24 cellular contexts compared by ENCODE assay signal in the genomic region with DNA sequence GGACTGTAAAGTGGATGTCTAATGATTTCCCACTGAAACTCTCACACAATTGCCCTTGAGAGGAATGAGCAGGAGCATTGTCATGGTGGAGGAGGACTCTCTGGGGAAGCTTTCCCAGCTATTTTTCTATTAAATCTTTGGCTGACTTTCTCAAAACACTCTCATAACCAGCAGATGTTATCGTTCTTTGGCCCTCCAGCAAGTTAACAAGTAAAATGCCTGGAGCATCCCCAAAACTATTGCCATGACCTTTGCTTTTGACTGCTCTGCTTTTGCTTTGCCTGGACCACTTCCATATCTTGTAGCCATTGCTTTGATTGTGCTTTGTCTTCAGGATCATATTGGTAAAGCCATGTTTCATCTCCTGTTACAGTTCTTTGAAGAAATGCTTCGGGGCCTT.
DNase-seq lines count a peak whose midpoint lies in the region; ATAC-seq, FAIRE-seq and TF ChIP-seq lines count a peak whose summit lies in the region.
"Had no signal": no experiment of that assay in that cellular context is flagged by ENCODE, and none has a peak within 500 bp of the region (broad histone marks: within the 10 kb centered on the region; RNA-seq: fewer than 3 reads in every experiment).

No MANE protein-coding gene starts in this region.

- no peak overlapping the region for H3K4me2 ChIP-seq in astrocyte (ENCODE audit: low read length)
- no peak overlapping the region for H3K4me2 ChIP-seq in mammary epithelial cell (ENCODE audit: insufficient read depth, low read depth, low read length)
- H3K4me2 ChIP-seq: neural progenitor cell had no signal

- FAIRE-seq in astrocyte (lab: Jason Lieb, UNC) = peak; percentile 62
- FAIRE-seq: GM18507 had no signal

- no TSS peak for BruUV-seq in mammary epithelial cell (replicated peaks; lab: Mats Ljungman, UMichigan)

- H3K27ac Mint-ChIP-seq in astrocyte (ENCODE audit: unreplicated experiment) = no peak overlapping the region
- H3K27ac Mint-ChIP-seq in activated naive CD4-positive, alpha-beta T cell treated with anti-CD3 and anti-CD28 coated beads, Interleukin-2, amount 50 U/mL, for 72 hours = no peak overlapping the region
- H3K27ac Mint-ChIP-seq: activated naive CD8-positive, alpha-beta T cell treated with anti-CD3 and anti-CD28 coated beads for 36 hours; IgD-negative memory B cell; neural progenitor cell had no signal

- H3K36me3 ChIP-seq in right atrium auricular region (no peaks in the 10 kb centered on the region), astrocyte (ENCODE audit: insufficient read depth, low read length) (no peaks in the 10 kb centered on the region), heart right ventricle (no peaks in the 10 kb centered on the region), mammary epithelial cell (ENCODE audit: insufficient read depth, low read length) (no peaks in the 10 kb centered on the region)
- H3K36me3 ChIP-seq: BE2C, brain microvascular endothelial cell, neural progenitor cell, upper lobe of left lung had no signal

- ATAC-seq in Right ventricle myocardium inferior = peak; percentile 64
- peak in 5 of 8 donors; percentile 18 to 49 (median 20) for ATAC-seq in heart right ventricle
- ATAC-seq in activated naive CD4-positive, alpha-beta T cell treated with anti-CD3 and anti-CD28 coated beads, Interleukin-2, amount 50 U/mL, for 72 hours = no peak
- ATAC-seq in HG03095 (IDR thresholded peaks at IDR 0.05; ENCODE audit: unreplicated experiment) = no peak

- DNase-seq in Right ventricle myocardium inferior (ENCODE audit: missing footprints) (no peak), right atrium auricular region (ENCODE audit: low spot score) (no peak), astrocyte (ENCODE audit: low read depth) (peak; percentile 67), heart right ventricle (no peak), globus pallidus (ENCODE audit: low spot score) (no peak), mammary epithelial cell (no peak)
- no peak for DNase-seq in activated naive CD4-positive, alpha-beta T cell treated with anti-CD3 and anti-CD28 coated beads, Interleukin-2, amount 50 U/mL, for 72 hours (ENCODE audit: low spot score in 2 of 2)
- DNase-seq: activated CD4-positive, alpha-beta T cell treated with anti-CD3 and anti-CD28 coated beads for 48 hours; activated naive CD8-positive, alpha-beta T cell treated with anti-CD3 and anti-CD28 coated beads for 36 hours; BE2C; brain microvascular endothelial cell; COR-L47; NCI-H146; NCI-H748 treated with DMSO at 0.1 percent for 48 hours; psoas muscle; SHP77; T-helper 1 cell; upper lobe of left lung had no signal

- H3K4me1 Mint-ChIP-seq in astrocyte (ENCODE audit: low read depth, unreplicated experiment) = no peaks in the 10 kb centered on the region
- H3K4me1 Mint-ChIP-seq: activated naive CD8-positive, alpha-beta T cell treated with anti-CD3 and anti-CD28 coated beads for 36 hours; IgD-negative memory B cell; neural progenitor cell had no signal

- in situ Hi-C loops in mammary epithelial cell (cut with MboI; ENCODE audit: low sequenced_read_pairs in 2 of 2) = no loop called here

- H3K27me3 Mint-ChIP-seq in astrocyte (ENCODE audit: low read depth, unreplicated experiment) = no peaks in the 10 kb centered on the region

- H3K9ac ChIP-seq in astrocyte (ENCODE audit: low read length) (no peak overlapping the region), mammary epithelial cell (ENCODE audit: insufficient read depth, low read length) (no peak overlapping the region)
- H3K9ac ChIP-seq: neural progenitor cell had no signal

- intact Hi-C loops in Right ventricle myocardium inferior (cut with DNase I) (no loop called here), heart right ventricle (cut with DNase I) (loop anchor here in 1 of 10 donors (10.0 kb wide), 1 partner anchor 104 kb away; no protein-coding TSS in a partner anchor), mammary epithelial cell (cut with micrococcal nuclease) (no loop called here)

- H3K9me3 Mint-ChIP-seq in astrocyte (ENCODE audit: unreplicated experiment) = no peaks in the 10 kb centered on the region
- H3K9me3 Mint-ChIP-seq in activated naive CD4-positive, alpha-beta T cell treated with anti-CD3 and anti-CD28 coated beads, Interleukin-2, amount 50 U/mL, for 72 hours = no peaks in the 10 kb centered on the region
- H3K9me3 Mint-ChIP-seq: activated naive CD8-positive, alpha-beta T cell treated with anti-CD3 and anti-CD28 coated beads for 36 hours; IgD-negative memory B cell; neural progenitor cell had no signal

- dilution Hi-C loops in mammary epithelial cell (cut with HindIII; ENCODE audit: low sequenced_read_pairs) = no loop called here

- H4K20me1 ChIP-seq in astrocyte (ENCODE audit: insufficient read depth, low read length) (no peaks in the 10 kb centered on the region), mammary epithelial cell (ENCODE audit: insufficient read depth, low read length) (no peaks in the 10 kb centered on the region)

- H3K4me3 Mint-ChIP-seq in astrocyte (ENCODE audit: unreplicated experiment) = no peak overlapping the region
- H3K4me3 Mint-ChIP-seq: activated naive CD8-positive, alpha-beta T cell treated with anti-CD3 and anti-CD28 coated beads for 36 hours; IgD-negative memory B cell; neural progenitor cell had no signal

- CTCF ChIA-PET in mammary epithelial cell (lab: Charles Lee; ENCODE audit: low non-redundant PET) = no interaction called here

- peak overlapping the region in 1 of 2 donors; percentile 17 for H3K27ac ChIP-seq in right atrium auricular region
- H3K27ac ChIP-seq in astrocyte (ENCODE audit: low read depth, low read length) = no peak overlapping the region
- H3K27ac ChIP-seq in heart right ventricle = peak overlapping the region in 5 of 10 donors; percentile 7 to 66 (median 23)
- no peak overlapping the region for H3K27ac ChIP-seq in mammary epithelial cell (ENCODE audit: insufficient read depth, low read depth, low read length)
- H3K27ac ChIP-seq: 22Rv1, brain microvascular endothelial cell, coronary artery, neural progenitor cell, psoas muscle, upper lobe of left lung had no signal

- H3K9me3 ChIP-seq in right atrium auricular region = no peaks in the 10 kb centered on the region
- H3K9me3 ChIP-seq in astrocyte (ENCODE audit: insufficient read depth, low read depth, low read length) = no peaks in the 10 kb centered on the region
- H3K9me3 ChIP-seq in heart right ventricle = no peaks in the 10 kb centered on the region
- no peaks in the 10 kb centered on the region for H3K9me3 ChIP-seq in mammary epithelial cell (replicated peaks; ENCODE audit: insufficient read depth, low read length)
- H3K9me3 ChIP-seq: BE2C, psoas muscle, upper lobe of left lung had no signal

- H3K79me2 ChIP-seq in astrocyte (ENCODE audit: insufficient read depth, low read length) = no peaks in the 10 kb centered on the region
- no peaks in the 10 kb centered on the region for H3K79me2 ChIP-seq in mammary epithelial cell (ENCODE audit: insufficient read depth, low read length)

- no peak overlapping the region for H2AFZ ChIP-seq in astrocyte (ENCODE audit: low read depth, low read length)
- H2AFZ ChIP-seq in mammary epithelial cell (ENCODE audit: low read depth, low read length) = no peak overlapping the region
- H2AFZ ChIP-seq: neural progenitor cell had no signal

- no peaks in the 10 kb centered on the region for H3K36me3 Mint-ChIP-seq in astrocyte (ENCODE audit: low read depth, unreplicated experiment)
- H3K36me3 Mint-ChIP-seq in activated naive CD4-positive, alpha-beta T cell treated with anti-CD3 and anti-CD28 coated beads, Interleukin-2, amount 50 U/mL, for 72 hours = no peaks in the 10 kb centered on the region
- H3K36me3 Mint-ChIP-seq: activated naive CD8-positive, alpha-beta T cell treated with anti-CD3 and anti-CD28 coated beads for 36 hours; IgD-negative memory B cell; neural progenitor cell had no signal

- H3K4me1 ChIP-seq in right atrium auricular region = peaks cover 0 to 8% of the 10 kb centered on the region in 2 donors
- H3K4me1 ChIP-seq in astrocyte (ENCODE audit: insufficient read depth, low read length) = no peaks in the 10 kb centered on the region
- peaks cover 0 to 26% (median 0%) of the 10 kb centered on the region in 9 donors for H3K4me1 ChIP-seq in heart right ventricle
- no peaks in the 10 kb centered on the region for H3K4me1 ChIP-seq in mammary epithelial cell (ENCODE audit: insufficient read depth, low read length)
- H3K4me1 ChIP-seq: BE2C, neural progenitor cell, upper lobe of left lung had no signal

- H3K4me3 ChIP-seq in right atrium auricular region = no peak overlapping the region
- no peak overlapping the region for H3K4me3 ChIP-seq in astrocyte (ENCODE audit: insufficient read depth, low read depth, low read length)
- no peak overlapping the region for H3K4me3 ChIP-seq in heart right ventricle
- H3K4me3 ChIP-seq in mammary epithelial cell (replicated peaks in 1 of 3; ENCODE audit: insufficient read depth in 1 of 3, low read depth in 2 of 3, low read length in 3 of 3) = no peak overlapping the region
- H3K4me3 ChIP-seq: coronary artery, neural progenitor cell, psoas muscle, upper lobe of left lung had no signal

- H3K27me3 ChIP-seq in right atrium auricular region (no peaks in the 10 kb centered on the region), astrocyte (ENCODE audit: insufficient read depth, low read length) (no peaks in the 10 kb centered on the region), heart right ventricle (no peaks in the 10 kb centered on the region), mammary epithelial cell (ENCODE audit: insufficient read depth, low read length) (no peaks in the 10 kb centered on the region)
- H3K27me3 ChIP-seq: BE2C, brain microvascular endothelial cell, neural progenitor cell, upper lobe of left lung had no signal

- 33 to 51% methylated on average over 2 of the region's 2 CpGs for WGBS in heart right ventricle, 2 donors
- 13% methylated on average over 2 of the region's 2 CpGs for WGBS in mammary epithelial cell (ENCODE audit: low coverage, missing lambda C conversion rate)

- TF ChIP-seq CTCF in right atrium auricular region (IDR thresholded peaks at IDR 0.05) = no peak
- no peak for TF ChIP-seq CTCF in astrocyte (IDR thresholded peaks at IDR 0.05; ENCODE audit: insufficient read depth, low read depth, low read length)
- TF ChIP-seq CTCF in heart right ventricle (IDR thresholded peaks at IDR 0.05) = no peak
- no peak for TF ChIP-seq CTCF in mammary epithelial cell (conservative IDR thresholded peaks at IDR 0.05 in 1 of 2, IDR thresholded peaks at IDR 0.05 in 1 of 2; ENCODE audit: extremely low read depth in 1 of 2, insufficient read depth in 1 of 2, low read depth in 1 of 2, low read length in 2 of 2)

Comparison
In these comparisons a context has a peak if more than half of its experiments do, and no peak if none do; other contexts are left out.
1. ATAC-seq: peak in Right ventricle myocardium inferior (single experiment) and heart right ventricle (5 of 8); none in activated naive CD4-positive, alpha-beta T cell treated with anti-CD3 and anti-CD28 coated beads, Interleukin-2, amount 50 U/mL, for 72 hours (0 of 2) and HG03095 (single experiment).